ENCODE assay signal across 12 cellular contexts in genomic region chr19:15276620-15277019, GRCh38. TPM values are rescaled to one million over a fixed set of nuclear protein-coding genes. Genes with fewer than 3 reads are reported as not detected.
DNase-seq lines count a peak whose midpoint lies in the region; ATAC-seq and TF ChIP-seq lines count a peak whose summit lies in the region.
"Had no signal": no experiment of that assay in that cellular context is flagged by ENCODE, and none has a peak within 500 bp of the region (broad histone marks: within the 10 kb centered on the region; RNA-seq: fewer than 3 reads in every experiment).

No MANE protein-coding gene starts in this region.

- H3K27me3 ChIP-seq in AG04450 (ENCODE audit: control insufficient read depth, insufficient read depth, low read length) (no peaks in the 10 kb centered on the region), muscle layer of colon (ENCODE audit: control insufficient read depth in 1 of 2, insufficient read depth in 2 of 2, low read length in 2 of 2) (no peaks in the 10 kb centered on the region), spleen (replicated peaks in 1 of 7) (no peaks in the 10 kb centered on the region)
- H3K27me3 ChIP-seq: right atrium auricular region had no signal

- H3K4me1 Mint-ChIP-seq in brain = peaks cover 87% of the 10 kb centered on the region

- DNase-seq in AG04450 (ENCODE audit: low read depth, low spot score) (no peak), GM03348 (ENCODE audit: low spot score) (peak; percentile 43), spleen (no peak)
- DNase-seq: islet precursor cell, NCI-H2171 had no signal

- TF ChIP-seq POLR2A in spleen (IDR thresholded peaks at IDR 0.05) = no peak

- H3K9ac ChIP-seq in muscle layer of colon (ENCODE audit: low read length) = no peak overlapping the region

- peak overlapping the region; percentile 13 for H3K27ac ChIP-seq in AG04450 (ENCODE audit: low read depth, low read length)
- peak overlapping the region; percentile 25 for H3K27ac ChIP-seq in muscle layer of colon (ENCODE audit: low read depth, low read length)
- peak overlapping the region in 3 of 8 donors; percentile 5 to 31 (median 20) for H3K27ac ChIP-seq in spleen
- H3K27ac ChIP-seq: right atrium auricular region had no signal

- POLR2A ChIA-PET in AG04450 (lab: Yijun Ruan, JAX) = no interaction called here

- H3K4me1 ChIP-seq in muscle layer of colon (ENCODE audit: insufficient read depth, low read length) (peaks cover 79% of the 10 kb centered on the region), spleen (peaks cover 53 to 100% (median 90%) of the 10 kb centered on the region in 6 donors)

- H3K27me3 Mint-ChIP-seq in brain = no peaks in the 10 kb centered on the region

- peak overlapping the region; percentile 12 to 95 (median 85) for H3K27ac Mint-ChIP-seq in brain

- H3K36me3 ChIP-seq in muscle layer of colon (ENCODE audit: insufficient read depth, low read length) (peaks cover 12% of the 10 kb centered on the region), spleen (peaks cover 0 to 29% (median 12%) of the 10 kb centered on the region in 6 donors)

- H3K4me3 ChIP-seq in AG04450 (ENCODE audit: low read depth, low read length) (no peak overlapping the region), muscle layer of colon (ENCODE audit: low read depth in 1 of 2, low read length in 2 of 2) (no peak overlapping the region), spleen (no peak overlapping the region)
- H3K4me3 ChIP-seq: right atrium auricular region had no signal

- ATAC-seq in HG02798 (IDR thresholded peaks at IDR 0.05; ENCODE audit: poor library complexity, unreplicated experiment) (no peak), GM21576 (IDR thresholded peaks at IDR 0.05; ENCODE audit: unreplicated experiment) (no peak), HG03378 (IDR thresholded peaks at IDR 0.05; ENCODE audit: unreplicated experiment) (no peak)

- H3K36me3 Mint-ChIP-seq in brain = peaks cover 19% of the 10 kb centered on the region

- no peaks in the 10 kb centered on the region for H3K9me3 Mint-ChIP-seq in brain

- no peaks in the 10 kb centered on the region for H3K9me3 ChIP-seq in AG04450 (ENCODE audit: control insufficient read depth, insufficient read depth, low read length)
- no peaks in the 10 kb centered on the region for H3K9me3 ChIP-seq in muscle layer of colon (ENCODE audit: low read length)
- H3K9me3 ChIP-seq in spleen = no peaks in the 10 kb centered on the region
- H3K9me3 ChIP-seq: right atrium auricular region had no signal

- WGBS in spleen, 5 donors = 77 to 94% (median 82%) methylated on average over 8 of the region's 8 CpGs

- TF ChIP-seq CTCF in AG04450 (IDR thresholded peaks at IDR 0.05; ENCODE audit: low read depth, low read length) (no peak), brain (conservative IDR thresholded peaks at IDR 0.05) (no peak), spleen (IDR thresholded peaks at IDR 0.05 in 8 of 11, conservative IDR thresholded peaks at IDR 0.05 in 3 of 11) (no peak)

- CTCF ChIA-PET in AG04450 (lab: Charles Lee) = no interaction called here

- intact Hi-C loops in spleen (cut with DNase I; ENCODE audit: low total_unique reads) = no loop called here

- H3K4me3 Mint-ChIP-seq in brain = peak overlapping the region in 3 of 5 experiments; percentile 2 to 54 (median 18)

RNA-seq across cellular contexts. Expression of gene EPHX3, which starts 44.4 kb away (rescaled TPM):
- polyA plus RNA-seq in AG04450 (2011; rRNA removed) (not detected in 2 replicates), brain (ENCODE audit: insufficient read depth, low read depth, low replicate concordance) (not detected), spleen (under 1 TPM; 0.13 to 0.67 (median 0.59) TPM)
- polyA minus RNA-seq in AG04450 (2011; rRNA and poly(A)+ RNA removed) = 0.13 and 0.55 TPM in 2 replicates
- 1 to 10 TPM; 1.6 to 6.6 (median 3.8) TPM for total RNA-seq in spleen
- total RNA-seq: RPMI7951 had no signal

RNA-seq across cellular contexts. Expression of gene BRD4, which starts 55.7 kb away (rescaled TPM):
- 7.8 and 11.5 TPM in 2 replicates for polyA plus RNA-seq in AG04450 (2011; rRNA removed)
- 29.6 and 47.3 TPM in 2 replicates for polyA minus RNA-seq in AG04450 (2011; rRNA and poly(A)+ RNA removed)
- polyA plus RNA-seq in brain (ENCODE audit: insufficient read depth, low read depth, low replicate concordance) = 46.0 TPM
- 100 to 1,000 TPM in 4 of 7 donors, 10 to 100 TPM in 3; 50.7 to 146 (median 124) TPM for total RNA-seq in spleen
- 10 to 100 TPM; 10.3 to 35.9 (median 14.2) TPM for polyA plus RNA-seq in spleen
